In the genomic region with DNA sequence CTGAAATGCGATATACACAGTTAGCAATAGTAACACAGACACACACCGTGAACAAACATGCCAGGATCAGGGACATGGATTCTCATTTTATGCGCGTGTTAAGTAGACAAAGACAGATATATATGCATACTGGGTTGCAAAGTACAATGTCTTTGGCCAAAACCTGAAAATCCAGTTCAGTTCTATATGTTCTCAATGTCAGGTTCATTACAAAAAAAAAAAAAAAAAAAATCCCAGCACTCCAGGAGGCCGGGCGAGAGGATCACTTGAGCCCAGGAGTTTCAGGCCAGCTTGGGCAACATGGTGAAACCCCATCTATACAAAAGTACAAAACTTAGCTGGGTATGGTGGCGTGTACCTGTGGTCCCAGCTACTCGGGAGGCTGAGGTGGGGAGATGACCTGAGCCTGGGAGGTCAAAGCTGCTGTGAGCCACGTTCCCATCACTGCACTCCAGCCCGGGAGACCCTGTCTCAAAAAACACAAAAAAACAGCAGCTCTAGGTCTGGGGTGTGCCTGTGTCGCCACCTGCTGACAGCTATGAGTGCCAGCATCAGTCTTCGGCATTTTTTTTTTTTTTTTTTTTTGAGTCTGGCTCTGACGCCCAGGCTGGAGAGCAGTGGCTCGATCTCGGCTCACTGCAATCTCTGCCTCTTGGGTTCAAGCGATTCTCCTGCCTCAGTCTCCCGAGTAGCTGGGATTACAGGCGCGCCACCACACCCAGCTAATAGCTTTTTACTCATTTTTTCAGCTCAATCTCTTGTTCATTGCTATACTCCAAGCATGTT, we compare ENCODE assay signal across 1 cellular context.
TF ChIP-seq lines count a peak whose summit lies in the region.

No MANE protein-coding gene starts in this region.

TF ChIP-seq in HepG2, 621 proteins besides CTCF, POLR2A, EP300 and RAD21 (continued from another document and continues in another):
- TF ChIP-seq, protein P1, sequence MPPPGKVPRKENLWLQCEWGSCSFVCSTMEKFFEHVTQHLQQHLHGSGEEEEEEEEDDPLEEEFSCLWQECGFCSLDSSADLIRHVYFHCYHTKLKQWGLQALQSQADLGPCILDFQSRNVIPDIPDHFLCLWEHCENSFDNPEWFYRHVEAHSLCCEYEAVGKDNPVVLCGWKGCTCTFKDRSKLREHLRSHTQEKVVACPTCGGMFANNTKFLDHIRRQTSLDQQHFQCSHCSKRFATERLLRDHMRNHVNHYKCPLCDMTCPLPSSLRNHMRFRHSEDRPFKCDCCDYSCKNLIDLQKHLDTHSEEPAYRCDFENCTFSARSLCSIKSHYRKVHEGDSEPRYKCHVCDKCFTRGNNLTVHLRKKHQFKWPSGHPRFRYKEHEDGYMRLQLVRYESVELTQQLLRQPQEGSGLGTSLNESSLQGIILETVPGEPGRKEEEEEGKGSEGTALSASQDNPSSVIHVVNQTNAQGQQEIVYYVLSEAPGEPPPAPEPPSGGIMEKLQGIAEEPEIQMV (CRISPR knock-in tag; IDR thresholded peaks at IDR 0.05; ENCODE audit: low read depth) = no peak
- TF ChIP-seq ZNF839 (CRISPR knock-in tag; IDR thresholded peaks at IDR 0.05; ENCODE audit: borderline replicate concordance) = no peak
- TF ChIP-seq, protein P2, sequence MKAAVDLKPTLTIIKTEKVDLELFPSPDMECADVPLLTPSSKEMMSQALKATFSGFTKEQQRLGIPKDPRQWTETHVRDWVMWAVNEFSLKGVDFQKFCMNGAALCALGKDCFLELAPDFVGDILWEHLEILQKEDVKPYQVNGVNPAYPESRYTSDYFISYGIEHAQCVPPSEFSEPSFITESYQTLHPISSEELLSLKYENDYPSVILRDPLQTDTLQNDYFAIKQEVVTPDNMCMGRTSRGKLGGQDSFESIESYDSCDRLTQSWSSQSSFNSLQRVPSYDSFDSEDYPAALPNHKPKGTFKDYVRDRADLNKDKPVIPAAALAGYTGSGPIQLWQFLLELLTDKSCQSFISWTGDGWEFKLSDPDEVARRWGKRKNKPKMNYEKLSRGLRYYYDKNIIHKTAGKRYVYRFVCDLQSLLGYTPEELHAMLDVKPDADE (CRISPR knock-in tag; IDR thresholded peaks at IDR 0.05) = no peak
- TF ChIP-seq, protein P3, sequence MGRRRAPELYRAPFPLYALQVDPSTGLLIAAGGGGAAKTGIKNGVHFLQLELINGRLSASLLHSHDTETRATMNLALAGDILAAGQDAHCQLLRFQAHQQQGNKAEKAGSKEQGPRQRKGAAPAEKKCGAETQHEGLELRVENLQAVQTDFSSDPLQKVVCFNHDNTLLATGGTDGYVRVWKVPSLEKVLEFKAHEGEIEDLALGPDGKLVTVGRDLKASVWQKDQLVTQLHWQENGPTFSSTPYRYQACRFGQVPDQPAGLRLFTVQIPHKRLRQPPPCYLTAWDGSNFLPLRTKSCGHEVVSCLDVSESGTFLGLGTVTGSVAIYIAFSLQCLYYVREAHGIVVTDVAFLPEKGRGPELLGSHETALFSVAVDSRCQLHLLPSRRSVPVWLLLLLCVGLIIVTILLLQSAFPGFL (CRISPR knock-in tag; IDR thresholded peaks at IDR 0.05) = no peak
- TF ChIP-seq NR1H2 (CRISPR knock-in tag; IDR thresholded peaks at IDR 0.05; ENCODE audit: borderline replicate concordance, low read depth) = no peak
- no peak for TF ChIP-seq MAF1 (CRISPR knock-in tag; IDR thresholded peaks at IDR 0.05; ENCODE audit: borderline replicate concordance)
- TF ChIP-seq ZNF121 (CRISPR knock-in tag; IDR thresholded peaks at IDR 0.05) = no peak
- no peak for TF ChIP-seq CREM (IDR thresholded peaks at IDR 0.05)
- no peak for TF ChIP-seq CREM (CRISPR knock-in tag; IDR thresholded peaks at IDR 0.05)
- TF ChIP-seq ZNF44 (CRISPR knock-in tag; IDR thresholded peaks at IDR 0.05) = no peak
- no peak for TF ChIP-seq HDAC1 (CRISPR knock-in tag; IDR thresholded peaks at IDR 0.05)
- TF ChIP-seq THAP11 (CRISPR knock-in tag; IDR thresholded peaks at IDR 0.05) = peak; percentile 53; the same call in 1 of the 2 replicates
- TF ChIP-seq ZBTB38 (CRISPR knock-in tag; IDR thresholded peaks at IDR 0.05) = no peak
- TF ChIP-seq, protein P4, sequence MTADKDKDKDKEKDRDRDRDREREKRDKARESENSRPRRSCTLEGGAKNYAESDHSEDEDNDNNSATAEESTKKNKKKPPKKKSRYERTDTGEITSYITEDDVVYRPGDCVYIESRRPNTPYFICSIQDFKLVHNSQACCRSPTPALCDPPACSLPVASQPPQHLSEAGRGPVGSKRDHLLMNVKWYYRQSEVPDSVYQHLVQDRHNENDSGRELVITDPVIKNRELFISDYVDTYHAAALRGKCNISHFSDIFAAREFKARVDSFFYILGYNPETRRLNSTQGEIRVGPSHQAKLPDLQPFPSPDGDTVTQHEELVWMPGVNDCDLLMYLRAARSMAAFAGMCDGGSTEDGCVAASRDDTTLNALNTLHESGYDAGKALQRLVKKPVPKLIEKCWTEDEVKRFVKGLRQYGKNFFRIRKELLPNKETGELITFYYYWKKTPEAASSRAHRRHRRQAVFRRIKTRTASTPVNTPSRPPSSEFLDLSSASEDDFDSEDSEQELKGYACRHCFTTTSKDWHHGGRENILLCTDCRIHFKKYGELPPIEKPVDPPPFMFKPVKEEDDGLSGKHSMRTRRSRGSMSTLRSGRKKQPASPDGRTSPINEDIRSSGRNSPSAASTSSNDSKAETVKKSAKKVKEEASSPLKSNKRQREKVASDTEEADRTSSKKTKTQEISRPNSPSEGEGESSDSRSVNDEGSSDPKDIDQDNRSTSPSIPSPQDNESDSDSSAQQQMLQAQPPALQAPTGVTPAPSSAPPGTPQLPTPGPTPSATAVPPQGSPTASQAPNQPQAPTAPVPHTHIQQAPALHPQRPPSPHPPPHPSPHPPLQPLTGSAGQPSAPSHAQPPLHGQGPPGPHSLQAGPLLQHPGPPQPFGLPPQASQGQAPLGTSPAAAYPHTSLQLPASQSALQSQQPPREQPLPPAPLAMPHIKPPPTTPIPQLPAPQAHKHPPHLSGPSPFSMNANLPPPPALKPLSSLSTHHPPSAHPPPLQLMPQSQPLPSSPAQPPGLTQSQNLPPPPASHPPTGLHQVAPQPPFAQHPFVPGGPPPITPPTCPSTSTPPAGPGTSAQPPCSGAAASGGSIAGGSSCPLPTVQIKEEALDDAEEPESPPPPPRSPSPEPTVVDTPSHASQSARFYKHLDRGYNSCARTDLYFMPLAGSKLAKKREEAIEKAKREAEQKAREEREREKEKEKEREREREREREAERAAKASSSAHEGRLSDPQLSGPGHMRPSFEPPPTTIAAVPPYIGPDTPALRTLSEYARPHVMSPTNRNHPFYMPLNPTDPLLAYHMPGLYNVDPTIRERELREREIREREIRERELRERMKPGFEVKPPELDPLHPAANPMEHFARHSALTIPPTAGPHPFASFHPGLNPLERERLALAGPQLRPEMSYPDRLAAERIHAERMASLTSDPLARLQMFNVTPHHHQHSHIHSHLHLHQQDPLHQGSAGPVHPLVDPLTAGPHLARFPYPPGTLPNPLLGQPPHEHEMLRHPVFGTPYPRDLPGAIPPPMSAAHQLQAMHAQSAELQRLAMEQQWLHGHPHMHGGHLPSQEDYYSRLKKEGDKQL (CRISPR knock-in tag; IDR thresholded peaks at IDR 0.05; ENCODE audit: low read depth) = no peak
- TF ChIP-seq ZBTB7A (CRISPR knock-in tag; IDR thresholded peaks at IDR 0.05) = peak; percentile 51; the same call in 1 of the 2 replicates
- no peak for TF ChIP-seq KMT2B (CRISPR knock-in tag; IDR thresholded peaks at IDR 0.05)
- no peak for TF ChIP-seq BORCS8-MEF2B (CRISPR knock-in tag; IDR thresholded peaks at IDR 0.05)
- TF ChIP-seq FOXO1 (CRISPR knock-in tag; IDR thresholded peaks at IDR 0.05) = no peak
- TF ChIP-seq, protein P5, sequence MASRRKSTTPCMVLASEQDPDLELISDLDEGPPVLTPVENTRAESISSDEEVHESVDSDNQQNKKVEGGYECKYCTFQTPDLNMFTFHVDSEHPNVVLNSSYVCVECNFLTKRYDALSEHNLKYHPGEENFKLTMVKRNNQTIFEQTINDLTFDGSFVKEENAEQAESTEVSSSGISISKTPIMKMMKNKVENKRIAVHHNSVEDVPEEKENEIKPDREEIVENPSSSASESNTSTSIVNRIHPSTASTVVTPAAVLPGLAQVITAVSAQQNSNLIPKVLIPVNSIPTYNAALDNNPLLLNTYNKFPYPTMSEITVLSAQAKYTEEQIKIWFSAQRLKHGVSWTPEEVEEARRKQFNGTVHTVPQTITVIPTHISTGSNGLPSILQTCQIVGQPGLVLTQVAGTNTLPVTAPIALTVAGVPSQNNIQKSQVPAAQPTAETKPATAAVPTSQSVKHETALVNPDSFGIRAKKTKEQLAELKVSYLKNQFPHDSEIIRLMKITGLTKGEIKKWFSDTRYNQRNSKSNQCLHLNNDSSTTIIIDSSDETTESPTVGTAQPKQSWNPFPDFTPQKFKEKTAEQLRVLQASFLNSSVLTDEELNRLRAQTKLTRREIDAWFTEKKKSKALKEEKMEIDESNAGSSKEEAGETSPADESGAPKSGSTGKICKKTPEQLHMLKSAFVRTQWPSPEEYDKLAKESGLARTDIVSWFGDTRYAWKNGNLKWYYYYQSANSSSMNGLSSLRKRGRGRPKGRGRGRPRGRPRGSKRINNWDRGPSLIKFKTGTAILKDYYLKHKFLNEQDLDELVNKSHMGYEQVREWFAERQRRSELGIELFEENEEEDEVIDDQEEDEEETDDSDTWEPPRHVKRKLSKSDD (CRISPR knock-in tag; IDR thresholded peaks at IDR 0.05; ENCODE audit: low read depth) = no peak
- TF ChIP-seq ZNF296 (CRISPR knock-in tag; conservative IDR thresholded peaks at IDR 0.05) = no peak
- no peak for TF ChIP-seq ETV5 (CRISPR knock-in tag; IDR thresholded peaks at IDR 0.05; ENCODE audit: borderline replicate concordance)
- no peak for TF ChIP-seq ZFX (CRISPR knock-in tag; IDR thresholded peaks at IDR 0.05; ENCODE audit: low read depth)
- no peak for TF ChIP-seq RELA (CRISPR knock-in tag; IDR thresholded peaks at IDR 0.05)
- TF ChIP-seq, protein P6, sequence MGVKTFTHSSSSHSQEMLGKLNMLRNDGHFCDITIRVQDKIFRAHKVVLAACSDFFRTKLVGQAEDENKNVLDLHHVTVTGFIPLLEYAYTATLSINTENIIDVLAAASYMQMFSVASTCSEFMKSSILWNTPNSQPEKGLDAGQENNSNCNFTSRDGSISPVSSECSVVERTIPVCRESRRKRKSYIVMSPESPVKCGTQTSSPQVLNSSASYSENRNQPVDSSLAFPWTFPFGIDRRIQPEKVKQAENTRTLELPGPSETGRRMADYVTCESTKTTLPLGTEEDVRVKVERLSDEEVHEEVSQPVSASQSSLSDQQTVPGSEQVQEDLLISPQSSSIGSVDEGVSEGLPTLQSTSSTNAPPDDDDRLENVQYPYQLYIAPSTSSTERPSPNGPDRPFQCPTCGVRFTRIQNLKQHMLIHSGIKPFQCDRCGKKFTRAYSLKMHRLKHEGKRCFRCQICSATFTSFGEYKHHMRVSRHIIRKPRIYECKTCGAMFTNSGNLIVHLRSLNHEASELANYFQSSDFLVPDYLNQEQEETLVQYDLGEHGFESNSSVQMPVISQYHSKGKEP (CRISPR knock-in tag; IDR thresholded peaks at IDR 0.05) = no peak
- TF ChIP-seq NFE2L2 (IDR thresholded peaks at IDR 0.05; ENCODE audit: low read length) = no peak
- TF ChIP-seq ZFP37 (CRISPR knock-in tag; IDR thresholded peaks at IDR 0.05; ENCODE audit: borderline replicate concordance) = no peak
- TF ChIP-seq ATM (IDR thresholded peaks at IDR 0.05; ENCODE audit: borderline replicate concordance) = no peak
- peak; percentile 26 for TF ChIP-seq XRCC5 (optimal IDR thresholded peaks at IDR 0.05; ENCODE audit: low read length)
- no peak for TF ChIP-seq ZNF335 (CRISPR knock-in tag; IDR thresholded peaks at IDR 0.05)
- TF ChIP-seq PHF20 (CRISPR knock-in tag; IDR thresholded peaks at IDR 0.05) = no peak
- TF ChIP-seq RAD51 (IDR thresholded peaks at IDR 0.05; ENCODE audit: borderline replicate concordance) = no peak
- no peak for TF ChIP-seq SRSF1 (optimal IDR thresholded peaks at IDR 0.05; ENCODE audit: low read depth, low read length)
- peak; percentile 31; the same call in 1 of the 2 replicates for TF ChIP-seq FOSL2 (CRISPR knock-in tag; IDR thresholded peaks at IDR 0.05)
- TF ChIP-seq ZNF235 (CRISPR knock-in tag; IDR thresholded peaks at IDR 0.05; ENCODE audit: borderline replicate concordance) = no peak
- TF ChIP-seq, protein P7, sequence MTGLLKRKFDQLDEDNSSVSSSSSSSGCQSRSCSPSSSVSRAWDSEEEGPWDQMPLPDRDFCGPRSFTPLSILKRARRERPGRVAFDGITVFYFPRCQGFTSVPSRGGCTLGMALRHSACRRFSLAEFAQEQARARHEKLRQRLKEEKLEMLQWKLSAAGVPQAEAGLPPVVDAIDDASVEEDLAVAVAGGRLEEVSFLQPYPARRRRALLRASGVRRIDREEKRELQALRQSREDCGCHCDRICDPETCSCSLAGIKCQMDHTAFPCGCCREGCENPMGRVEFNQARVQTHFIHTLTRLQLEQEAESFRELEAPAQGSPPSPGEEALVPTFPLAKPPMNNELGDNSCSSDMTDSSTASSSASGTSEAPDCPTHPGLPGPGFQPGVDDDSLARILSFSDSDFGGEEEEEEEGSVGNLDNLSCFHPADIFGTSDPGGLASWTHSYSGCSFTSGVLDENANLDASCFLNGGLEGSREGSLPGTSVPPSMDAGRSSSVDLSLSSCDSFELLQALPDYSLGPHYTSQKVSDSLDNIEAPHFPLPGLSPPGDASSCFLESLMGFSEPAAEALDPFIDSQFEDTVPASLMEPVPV (CRISPR knock-in tag; IDR thresholded peaks at IDR 0.05) = no peak
- TF ChIP-seq PTBP1 (IDR thresholded peaks at IDR 0.05; ENCODE audit: low read depth, low read length, poor library complexity, severe bottlenecking) = peak; percentile 87
- TF ChIP-seq KDM3A (CRISPR knock-in tag; IDR thresholded peaks at IDR 0.05; ENCODE audit: low read depth) = no peak
- TF ChIP-seq, protein P8, sequence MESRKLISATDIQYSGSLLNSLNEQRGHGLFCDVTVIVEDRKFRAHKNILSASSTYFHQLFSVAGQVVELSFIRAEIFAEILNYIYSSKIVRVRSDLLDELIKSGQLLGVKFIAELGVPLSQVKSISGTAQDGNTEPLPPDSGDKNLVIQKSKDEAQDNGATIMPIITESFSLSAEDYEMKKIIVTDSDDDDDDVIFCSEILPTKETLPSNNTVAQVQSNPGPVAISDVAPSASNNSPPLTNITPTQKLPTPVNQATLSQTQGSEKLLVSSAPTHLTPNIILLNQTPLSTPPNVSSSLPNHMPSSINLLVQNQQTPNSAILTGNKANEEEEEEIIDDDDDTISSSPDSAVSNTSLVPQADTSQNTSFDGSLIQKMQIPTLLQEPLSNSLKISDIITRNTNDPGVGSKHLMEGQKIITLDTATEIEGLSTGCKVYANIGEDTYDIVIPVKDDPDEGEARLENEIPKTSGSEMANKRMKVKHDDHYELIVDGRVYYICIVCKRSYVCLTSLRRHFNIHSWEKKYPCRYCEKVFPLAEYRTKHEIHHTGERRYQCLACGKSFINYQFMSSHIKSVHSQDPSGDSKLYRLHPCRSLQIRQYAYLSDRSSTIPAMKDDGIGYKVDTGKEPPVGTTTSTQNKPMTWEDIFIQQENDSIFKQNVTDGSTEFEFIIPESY (CRISPR knock-in tag; IDR thresholded peaks at IDR 0.05) = no peak
- TF ChIP-seq NKX3-1 (CRISPR knock-in tag; IDR thresholded peaks at IDR 0.05) = no peak
- TF ChIP-seq ZNF460 (CRISPR knock-in tag; IDR thresholded peaks at IDR 0.05; ENCODE audit: borderline replicate concordance) = 0 out of 2 replicates have a peak, but pooled peaks have one; percentile 31
- TF ChIP-seq, protein P9, sequence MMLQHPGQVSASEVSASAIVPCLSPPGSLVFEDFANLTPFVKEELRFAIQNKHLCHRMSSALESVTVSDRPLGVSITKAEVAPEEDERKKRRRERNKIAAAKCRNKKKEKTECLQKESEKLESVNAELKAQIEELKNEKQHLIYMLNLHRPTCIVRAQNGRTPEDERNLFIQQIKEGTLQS (CRISPR knock-in tag; IDR thresholded peaks at IDR 0.05) = no peak
- no peak for TF ChIP-seq RFXAP (CRISPR knock-in tag; IDR thresholded peaks at IDR 0.05; ENCODE audit: borderline replicate concordance)
- no peak for TF ChIP-seq ZBTB3 (CRISPR knock-in tag; IDR thresholded peaks at IDR 0.05; ENCODE audit: borderline replicate concordance, low read depth)
- no peak for TF ChIP-seq ZNF850 (CRISPR knock-in tag; conservative IDR thresholded peaks at IDR 0.05)
- no peak for TF ChIP-seq ZNF350 (CRISPR knock-in tag; IDR thresholded peaks at IDR 0.05; ENCODE audit: borderline replicate concordance, low read depth)
- TF ChIP-seq RXRB (CRISPR knock-in tag; IDR thresholded peaks at IDR 0.05; ENCODE audit: borderline replicate concordance) = 0 out of 2 replicates have a peak, but pooled peaks have one; percentile 11
